Comparison of ENCODE assay signal across 20 cellular contexts in the genomic region with DNA sequence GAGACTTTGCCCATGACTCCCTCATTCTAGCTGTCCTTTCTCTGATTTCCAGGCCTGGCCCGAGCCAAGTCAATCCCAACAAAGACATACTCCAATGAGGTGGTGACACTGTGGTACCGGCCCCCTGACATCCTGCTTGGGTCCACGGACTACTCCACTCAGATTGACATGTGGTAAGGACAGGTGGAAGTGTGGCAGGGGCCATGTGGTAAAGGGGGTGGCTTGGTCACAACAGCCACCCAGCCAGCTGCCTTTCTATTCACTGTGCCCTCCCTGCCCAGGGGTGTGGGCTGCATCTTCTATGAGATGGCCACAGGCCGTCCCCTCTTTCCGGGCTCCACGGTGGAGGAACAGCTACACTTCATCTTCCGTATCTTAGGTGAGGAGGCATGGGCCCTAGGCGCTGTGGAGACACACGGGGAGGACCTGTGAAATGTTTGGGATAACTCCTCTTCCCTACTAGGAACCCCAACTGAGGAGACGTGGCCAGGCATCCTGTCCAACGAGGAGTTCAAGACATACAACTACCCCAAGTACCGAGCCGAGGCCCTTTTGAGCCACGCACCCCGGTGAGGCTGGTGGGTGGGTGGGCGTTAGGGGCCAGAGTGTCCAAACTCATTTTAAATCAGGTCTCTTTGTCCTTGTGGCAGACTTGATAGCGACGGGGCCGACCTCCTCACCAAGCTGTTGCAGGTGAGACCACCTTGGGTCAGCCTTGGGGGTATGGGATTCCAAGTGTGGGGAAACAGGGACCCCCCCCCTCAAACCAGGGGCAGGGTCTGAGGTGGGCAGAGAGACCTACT.
"Had no signal": no experiment of that assay in that cellular context is flagged by ENCODE, and none has a peak within 500 bp of the region (broad histone marks: within the 10 kb centered on the region; RNA-seq: fewer than 3 reads in every experiment).

No MANE protein-coding gene starts in this region.

- H3K4me3 Mint-ChIP-seq: activated CD4-positive, alpha-beta memory T cell treated with anti-CD3 and anti-CD28 coated beads, Interleukin-2, amount 10 ng/mL, durations not matched to agents 7 days and 5 days; activated CD4-positive, alpha-beta T cell treated with anti-CD3 and anti-CD28 coated beads, Interleukin-2, amount 10 ng/mL, durations not matched to agents 24 days and 14 days; activated naive CD8-positive, alpha-beta T cell treated with anti-CD3 and anti-CD28 coated beads for 36 hours; neural crest cell; stimulated activated effector memory CD8-positive, alpha-beta T cell treated with anti-CD3 and anti-CD28 coated beads, Interleukin-12 subunit alpha, Interleukin-12 subunit beta, amount 100 ng/mL, for 72 hours; stimulated activated naive CD8-positive, alpha-beta T cell treated with anti-CD3 and anti-CD28 coated beads, Interleukin-15, amount 100 ng/mL, for 72 hours had no signal

- FAIRE-seq: frontal cortex, urothelium cell line had no signal

- H3K4me3 ChIP-seq: cardiac muscle cell, esophagus muscularis mucosa, left ventricle myocardium inferior, mucosa of descending colon, tibial artery had no signal

- H3K4me1 Mint-ChIP-seq: stimulated activated effector memory CD8-positive, alpha-beta T cell treated with anti-CD3 and anti-CD28 coated beads, Interleukin-12 subunit alpha, Interleukin-12 subunit beta, amount 100 ng/mL, for 72 hours had no signal

- H3K4me1 ChIP-seq: tibial artery had no signal

- H3K27me3 ChIP-seq: cardiac muscle cell, esophagus muscularis mucosa, tibial artery had no signal

- ATAC-seq: mucosa of descending colon; stimulated activated effector memory CD8-positive, alpha-beta T cell treated with anti-CD3 and anti-CD28 coated beads, Interleukin-12 subunit alpha, Interleukin-12 subunit beta, amount 100 ng/mL, for 72 hours; stimulated activated naive CD8-positive, alpha-beta T cell treated with anti-CD3 and anti-CD28 coated beads, Interleukin-15, amount 100 ng/mL, for 72 hours had no signal

- H3K27me3 Mint-ChIP-seq: activated CD4-positive, alpha-beta memory T cell treated with anti-CD3 and anti-CD28 coated beads, Interleukin-2, amount 10 ng/mL, durations not matched to agents 7 days and 5 days; activated CD4-positive, alpha-beta T cell treated with anti-CD3 and anti-CD28 coated beads, Interleukin-2, amount 10 ng/mL, durations not matched to agents 24 days and 14 days; activated naive CD8-positive, alpha-beta T cell treated with anti-CD3 and anti-CD28 coated beads for 36 hours; stimulated activated naive CD8-positive, alpha-beta T cell treated with anti-CD3 and anti-CD28 coated beads, Interleukin-15, amount 100 ng/mL, for 72 hours had no signal

- H3K27ac ChIP-seq: cardiac muscle cell, esophagus muscularis mucosa, left ventricle myocardium inferior, tibial artery had no signal

- H3K27ac Mint-ChIP-seq: activated CD4-positive, alpha-beta memory T cell treated with anti-CD3 and anti-CD28 coated beads, Interleukin-2, amount 10 ng/mL, durations not matched to agents 7 days and 5 days; activated CD4-positive, alpha-beta T cell treated with anti-CD3 and anti-CD28 coated beads, Interleukin-2, amount 10 ng/mL, durations not matched to agents 24 days and 14 days; activated naive CD8-positive, alpha-beta T cell treated with anti-CD3 and anti-CD28 coated beads for 36 hours; stimulated activated effector memory CD8-positive, alpha-beta T cell treated with anti-CD3 and anti-CD28 coated beads, Interleukin-12 subunit alpha, Interleukin-12 subunit beta, amount 100 ng/mL, for 72 hours; stimulated activated naive CD8-positive, alpha-beta T cell treated with anti-CD3 and anti-CD28 coated beads, Interleukin-15, amount 100 ng/mL, for 72 hours had no signal

- DNase-seq: activated CD4-positive, alpha-beta memory T cell treated with anti-CD3 and anti-CD28 coated beads, Interleukin-2, amount 10 ng/mL, durations not matched to agents 7 days and 5 days; activated CD4-positive, alpha-beta T cell treated with anti-CD3 and anti-CD28 coated beads, Interleukin-2, amount 10 ng/mL, durations not matched to agents 24 days and 14 days; activated naive CD8-positive, alpha-beta T cell treated with anti-CD3 and anti-CD28 coated beads for 36 hours; dermis blood vessel endothelial cell; effector CD8-positive, alpha-beta T cell; glutamatergic neuron; hippocampal formation; left ventricle myocardium inferior; mucosa of descending colon; occipital lobe; retina; stimulated activated CD4-positive, alpha-beta T cell treated with anti-CD3 and anti-CD28 coated beads, Interleukin-1b, Interleukin-23, amount 100 ng/mL, for 48 hours; stimulated activated naive CD8-positive, alpha-beta T cell treated with anti-CD3 and anti-CD28 coated beads, Interleukin-15, amount 100 ng/mL, for 72 hours had no signal

- H3K9me3 Mint-ChIP-seq: activated CD4-positive, alpha-beta memory T cell treated with anti-CD3 and anti-CD28 coated beads, Interleukin-2, amount 10 ng/mL, durations not matched to agents 7 days and 5 days; activated naive CD8-positive, alpha-beta T cell treated with anti-CD3 and anti-CD28 coated beads for 36 hours; neural crest cell; stimulated activated effector memory CD8-positive, alpha-beta T cell treated with anti-CD3 and anti-CD28 coated beads, Interleukin-12 subunit alpha, Interleukin-12 subunit beta, amount 100 ng/mL, for 72 hours; stimulated activated naive CD8-positive, alpha-beta T cell treated with anti-CD3 and anti-CD28 coated beads, Interleukin-15, amount 100 ng/mL, for 72 hours had no signal

- H3K9me3 ChIP-seq: esophagus muscularis mucosa, left ventricle myocardium inferior, mucosa of descending colon, tibial artery had no signal
